2 cellular contexts compared by ENCODE assay signal in genomic region chr9:32394381-32395049, GRCh38.
TF ChIP-seq lines count a peak whose summit lies in the region.

No MANE protein-coding gene starts in this region.

TF ChIP-seq in SK-N-SH treated with all-trans-retinoic acid at 6 μM for 48 hours, 23 proteins besides CTCF, POLR2A, EP300 and RAD21 (continued from another document):
- TF ChIP-seq CSRNP3 (CRISPR knock-in tag; IDR thresholded peaks at IDR 0.05) (no peak), ARNTL (CRISPR knock-in tag; IDR thresholded peaks at IDR 0.05; ENCODE audit: borderline replicate concordance, low read depth) (no peak), PATZ1 (CRISPR knock-in tag; IDR thresholded peaks at IDR 0.05; ENCODE audit: borderline replicate concordance) (no peak), ESRRG (CRISPR knock-in tag; IDR thresholded peaks at IDR 0.05) (no peak), POU6F1 (CRISPR knock-in tag; IDR thresholded peaks at IDR 0.05; ENCODE audit: borderline replicate concordance, low read depth) (no peak), ZNF8 (CRISPR knock-in tag; IDR thresholded peaks at IDR 0.05) (no peak), CSDC2 (CRISPR knock-in tag; IDR thresholded peaks at IDR 0.05) (no peak), RARB (CRISPR knock-in tag; IDR thresholded peaks at IDR 0.05) (no peak), ISL1 (CRISPR knock-in tag; IDR thresholded peaks at IDR 0.05) (no peak), SNAI2 (CRISPR knock-in tag; IDR thresholded peaks at IDR 0.05) (no peak), TOX (CRISPR knock-in tag; IDR thresholded peaks at IDR 0.05; ENCODE audit: borderline replicate concordance) (no peak)

TF ChIP-seq in SK-N-SH, 30 proteins besides CTCF, POLR2A, EP300 and RAD21 (continued from another document):
- TF ChIP-seq REST (IDR thresholded peaks at IDR 0.05; ENCODE audit: low read depth, low read length) (no peak), POLR2AphosphoS5 (IDR thresholded peaks at IDR 0.05; ENCODE audit: low read depth, low read length) (no peak), GATA2 (CRISPR knock-in tag; IDR thresholded peaks at IDR 0.05) (no peak), MXI1 (IDR thresholded peaks at IDR 0.05; ENCODE audit: low read depth, low read length) (no peak), MAX (IDR thresholded peaks at IDR 0.05; ENCODE audit: low read depth) (no peak), SIN3A (IDR thresholded peaks at IDR 0.05; ENCODE audit: borderline replicate concordance, low read depth, low read length) (no peak), SMC3 (IDR thresholded peaks at IDR 0.05; ENCODE audit: low read depth, low read length) (no peak), CHD2 (IDR thresholded peaks at IDR 0.05; ENCODE audit: low read length, partially characterized antibody) (no peak), TEAD4 (IDR thresholded peaks at IDR 0.05; ENCODE audit: borderline replicate concordance, insufficient read depth) (no peak)
